Comparison of ENCODE assay signal across 8 cellular contexts in genomic region chrX:12976819-12977758, GRCh38. TPM values are rescaled to one million over a fixed set of nuclear protein-coding genes. Genes with fewer than 3 reads are reported as not detected.
DNase-seq lines count a peak whose midpoint lies in the region; ATAC-seq, FAIRE-seq and TF ChIP-seq lines count a peak whose summit lies in the region.
"Not testable (repeated sequence)": the region's sequence is repeated elsewhere in the genome, so short reads cannot be mapped to it uniquely, and the experiment has no call there.

No MANE protein-coding gene starts in this region.

- peak overlapping the region; percentile 98 for H3K4me2 ChIP-seq in OCI-LY3 (ENCODE audit: low read length)

- intact Hi-C loops in left ventricle myocardium inferior (cut with micrococcal nuclease), result loop anchor here (10.0 kb wide), 1 partner anchor 508 kb away; no protein-coding TSS in a partner anchor

- not testable (repeated sequence) for H3K27me3 ChIP-seq in CD4-positive, CD25-positive, alpha-beta regulatory T cell (ENCODE audit: control insufficient read depth, insufficient read depth, low read length); HAP-1 (ENCODE audit: low read depth); OCI-LY3 (ENCODE audit: low read depth, low read length); left ventricle myocardium inferior (ENCODE audit: low read depth); stomach smooth muscle (ENCODE audit: control insufficient read depth in 1 of 2, insufficient read depth in 2 of 2, low read length in 2 of 2)

- peaks cover 63% of the 10 kb centered on the region for H3K79me2 ChIP-seq in OCI-LY3 (ENCODE audit: low read length)

- not testable (repeated sequence) for ATAC-seq in CD4-positive, CD25-positive, alpha-beta regulatory T cell (ENCODE audit: low read depth in 2 of 2); natural killer cell treated with Interleukin-12 subunit alpha and Interleukin-12 subunit beta and Interleukin-15 and Interleukin-18, amount 100 ng/mL, for 72 hours

- H3K9me3 Mint-ChIP-seq in CD4-positive, CD25-positive, alpha-beta regulatory T cell; activated T-cell treated with anti-CD3 and anti-CD28 coated beads, Interleukin-2, amount 50 U/mL, for 24 hours; natural killer cell treated with Interleukin-12 subunit alpha and Interleukin-12 subunit beta and Interleukin-15 and Interleukin-18, amount 100 ng/mL, for 72 hours: not testable (repeated sequence)

- H3K9me3 ChIP-seq in CD4-positive, CD25-positive, alpha-beta regulatory T cell (ENCODE audit: control insufficient read depth in 2 of 2, low read length in 2 of 2); HAP-1; OCI-LY3 (ENCODE audit: insufficient read depth, low read length); left ventricle myocardium inferior (replicated peaks); stomach smooth muscle (ENCODE audit: control insufficient read depth in 2 of 2, low read length in 2 of 2): not testable (repeated sequence)

- peaks cover 9 to 56% (median 16%) of the 10 kb centered on the region in 4 donors for H3K4me1 Mint-ChIP-seq in CD4-positive, CD25-positive, alpha-beta regulatory T cell
- peaks cover 59% of the 10 kb centered on the region for H3K4me1 Mint-ChIP-seq in activated T-cell treated with anti-CD3 and anti-CD28 coated beads, Interleukin-2, amount 50 U/mL, for 24 hours (ENCODE audit: low read depth)
- peaks cover 55 to 56% of the 10 kb centered on the region in 2 donors for H3K4me1 Mint-ChIP-seq in natural killer cell treated with Interleukin-12 subunit alpha and Interleukin-12 subunit beta and Interleukin-15 and Interleukin-18, amount 100 ng/mL, for 72 hours (ENCODE audit: low read depth in 2 of 2)

- H3K27me3 Mint-ChIP-seq in CD4-positive, CD25-positive, alpha-beta regulatory T cell; natural killer cell treated with Interleukin-12 subunit alpha and Interleukin-12 subunit beta and Interleukin-15 and Interleukin-18, amount 100 ng/mL, for 72 hours: not testable (repeated sequence)
- H3K27me3 Mint-ChIP-seq in activated T-cell treated with anti-CD3 and anti-CD28 coated beads, Interleukin-2, amount 50 U/mL, for 24 hours, result peaks cover 78% of the 10 kb centered on the region

- peak overlapping the region; percentile 98 for H3K4me3 ChIP-seq in CD4-positive, CD25-positive, alpha-beta regulatory T cell (ENCODE audit: low read depth, low read length)
- H3K4me3 ChIP-seq in HAP-1 (peak overlapping the region; percentile 92), OCI-LY3 (ENCODE audit: low read length) (peak overlapping the region; percentile 95), left ventricle myocardium inferior (peak overlapping the region; percentile 80), stomach smooth muscle (ENCODE audit: low read length in 2 of 2) (peak overlapping the region; percentile 26 to 86)

- H3K36me3 Mint-ChIP-seq in CD4-positive, CD25-positive, alpha-beta regulatory T cell, result peaks cover 21% of the 10 kb centered on the region
- H3K36me3 Mint-ChIP-seq in activated T-cell treated with anti-CD3 and anti-CD28 coated beads, Interleukin-2, amount 50 U/mL, for 24 hours (ENCODE audit: low read depth), result peaks cover 41% of the 10 kb centered on the region
- peaks cover 22% of the 10 kb centered on the region for H3K36me3 Mint-ChIP-seq in natural killer cell treated with Interleukin-12 subunit alpha and Interleukin-12 subunit beta and Interleukin-15 and Interleukin-18, amount 100 ng/mL, for 72 hours

- H3K36me3 ChIP-seq in CD4-positive, CD25-positive, alpha-beta regulatory T cell (ENCODE audit: control insufficient read depth, insufficient read depth, low read length), result peaks cover 16% of the 10 kb centered on the region
- H3K36me3 ChIP-seq in HAP-1 (replicated peaks) (peaks cover 21% of the 10 kb centered on the region), OCI-LY3 (replicated peaks; ENCODE audit: low read depth, low read length) (peaks cover 28% of the 10 kb centered on the region)
- not testable (repeated sequence) for H3K36me3 ChIP-seq in left ventricle myocardium inferior; stomach smooth muscle (ENCODE audit: control insufficient read depth in 2 of 2, insufficient read depth in 2 of 2, low read length in 2 of 2)

- peaks cover 20% of the 10 kb centered on the region for H4K20me1 ChIP-seq in OCI-LY3 (ENCODE audit: insufficient read depth, low read length)

- H2AFZ ChIP-seq in OCI-LY3 (ENCODE audit: low read depth, low read length), result not testable (repeated sequence)

- peak in 1 of 3 donors; percentile 38 for DNase-seq in CD4-positive, CD25-positive, alpha-beta regulatory T cell
- DNase-seq in HAP-1 (ENCODE audit: low spot score in 2 of 2); activated T-cell treated with anti-CD3 and anti-CD28 coated beads, Interleukin-2, amount 50 U/mL, for 24 hours; left ventricle myocardium inferior; natural killer cell treated with Interleukin-12 subunit alpha and Interleukin-12 subunit beta and Interleukin-15 and Interleukin-18, amount 100 ng/mL, for 72 hours (ENCODE audit: low spot score): not testable (repeated sequence)

- peak overlapping the region; percentile 100 for H3K9ac ChIP-seq in OCI-LY3 (ENCODE audit: low read length)
- not testable (repeated sequence) for H3K9ac ChIP-seq in stomach smooth muscle (ENCODE audit: low read length in 2 of 2)

- FAIRE-seq in colon (lab: Jason Lieb, UNC), result peak; percentile 61

- peak overlapping the region; percentile 95 to 100 (median 97) for H3K4me3 Mint-ChIP-seq in CD4-positive, CD25-positive, alpha-beta regulatory T cell
- H3K4me3 Mint-ChIP-seq in activated T-cell treated with anti-CD3 and anti-CD28 coated beads, Interleukin-2, amount 50 U/mL, for 24 hours, result peak overlapping the region; percentile 95
- peak overlapping the region; percentile 93 for H3K4me3 Mint-ChIP-seq in natural killer cell treated with Interleukin-12 subunit alpha and Interleukin-12 subunit beta and Interleukin-15 and Interleukin-18, amount 100 ng/mL, for 72 hours

- H3K27ac ChIP-seq in CD4-positive, CD25-positive, alpha-beta regulatory T cell (ENCODE audit: insufficient read depth, low read length, poor library complexity, severe bottlenecking), result peak overlapping the region; percentile 90
- H3K27ac ChIP-seq in OCI-LY3 (ENCODE audit: low read length) (peak overlapping the region; percentile 100), left ventricle myocardium inferior (replicated peaks) (peak overlapping the region; percentile 94), stomach smooth muscle (ENCODE audit: low read length) (peak overlapping the region; percentile 6)

- peak overlapping the region; percentile 90 to 100 (median 95) for H3K27ac Mint-ChIP-seq in CD4-positive, CD25-positive, alpha-beta regulatory T cell
- H3K27ac Mint-ChIP-seq in activated T-cell treated with anti-CD3 and anti-CD28 coated beads, Interleukin-2, amount 50 U/mL, for 24 hours, result peak overlapping the region; percentile 94
- H3K27ac Mint-ChIP-seq in natural killer cell treated with Interleukin-12 subunit alpha and Interleukin-12 subunit beta and Interleukin-15 and Interleukin-18, amount 100 ng/mL, for 72 hours, result peak overlapping the region; percentile 91

- in situ Hi-C loops in HAP-1 (cut with MboI; ENCODE audit: low sequenced_read_pairs), result not testable (repeated sequence)

- peaks cover 43% of the 10 kb centered on the region for H3K4me1 ChIP-seq in CD4-positive, CD25-positive, alpha-beta regulatory T cell (ENCODE audit: control insufficient read depth, insufficient read depth, low read length, poor library complexity, severe bottlenecking)
- H3K4me1 ChIP-seq in HAP-1, result peaks cover 43% of the 10 kb centered on the region
- H3K4me1 ChIP-seq in OCI-LY3 (ENCODE audit: low read length), result peaks cover 56% of the 10 kb centered on the region
- H3K4me1 ChIP-seq in left ventricle myocardium inferior, result not testable (repeated sequence)
- H3K4me1 ChIP-seq in stomach smooth muscle (ENCODE audit: control insufficient read depth, insufficient read depth, low read length), result peaks cover 11% of the 10 kb centered on the region

- TF ChIP-seq CTCF in OCI-LY3 (IDR thresholded peaks at IDR 0.05; ENCODE audit: low read depth, low read length); left ventricle myocardium inferior (IDR thresholded peaks at IDR 0.05; ENCODE audit: borderline replicate concordance): not testable (repeated sequence)

RNA-seq across cellular contexts. Expression of gene TMSB4X, which starts 2.2 kb away (rescaled TPM):
- total RNA-seq in CD4-positive, CD25-positive, alpha-beta regulatory T cell, result 6,725 TPM
- polyA plus RNA-seq in CD4-positive, CD25-positive, alpha-beta regulatory T cell, result over 10,000 TPM; 30,486 to 36,942 (median 35,671) TPM
- 955 TPM for total RNA-seq in left ventricle myocardium inferior
- 1,000 to 10,000 TPM; 2,674 to 5,601 TPM for total RNA-seq in natural killer cell treated with Interleukin-12 subunit alpha and Interleukin-12 subunit beta and Interleukin-15 and Interleukin-18, amount 100 ng/mL, for 72 hours

Comparison
In these comparisons a context has a peak if more than half of its experiments do, and no peak if none do; other contexts are left out.
1. H3K27ac ChIP-seq: peak in every context shown above with its lines; median percentile 100 in OCI-LY3; 94 in left ventricle myocardium inferior; 90 in CD4-positive, CD25-positive, alpha-beta regulatory T cell; 6 in stomach smooth muscle.